ENCODE assay signal across 1 cellular context in genomic region chr18:23847321-23847986, GRCh38.
TF ChIP-seq lines count a peak whose summit lies in the region.

No MANE protein-coding gene starts in this region.

TF ChIP-seq in H1, 55 proteins besides CTCF, POLR2A, EP300 and RAD21:
- no peak for TF ChIP-seq EGR1 (IDR thresholded peaks at IDR 0.05; ENCODE audit: borderline replicate concordance, low read depth, low read length)
- TF ChIP-seq, protein P1, sequence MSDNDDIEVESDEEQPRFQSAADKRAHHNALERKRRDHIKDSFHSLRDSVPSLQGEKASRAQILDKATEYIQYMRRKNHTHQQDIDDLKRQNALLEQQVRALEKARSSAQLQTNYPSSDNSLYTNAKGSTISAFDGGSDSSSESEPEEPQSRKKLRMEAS (IDR thresholded peaks at IDR 0.05) = no peak
- TF ChIP-seq JUND (IDR thresholded peaks at IDR 0.05; ENCODE audit: low read length) = no peak
- no peak for TF ChIP-seq CBX8 (IDR thresholded peaks at IDR 0.05; ENCODE audit: borderline replicate concordance, low read depth, low read length)
- no peak for TF ChIP-seq HDAC2 (IDR thresholded peaks at IDR 0.05; ENCODE audit: borderline replicate concordance in 1 of 2, low read depth in 2 of 2, low read length in 2 of 2)
- no peak for TF ChIP-seq KDM5A (IDR thresholded peaks at IDR 0.05; ENCODE audit: low read length)
- no peak for TF ChIP-seq CHD1 (IDR thresholded peaks at IDR 0.05; ENCODE audit: low read depth, low read length)
- no peak for TF ChIP-seq TEAD4 (IDR thresholded peaks at IDR 0.05; ENCODE audit: low read depth, low read length)
TF ChIP-seq in H1: peak in this region for 0.
